8 cellular contexts compared by ENCODE assay signal in the genomic region with DNA sequence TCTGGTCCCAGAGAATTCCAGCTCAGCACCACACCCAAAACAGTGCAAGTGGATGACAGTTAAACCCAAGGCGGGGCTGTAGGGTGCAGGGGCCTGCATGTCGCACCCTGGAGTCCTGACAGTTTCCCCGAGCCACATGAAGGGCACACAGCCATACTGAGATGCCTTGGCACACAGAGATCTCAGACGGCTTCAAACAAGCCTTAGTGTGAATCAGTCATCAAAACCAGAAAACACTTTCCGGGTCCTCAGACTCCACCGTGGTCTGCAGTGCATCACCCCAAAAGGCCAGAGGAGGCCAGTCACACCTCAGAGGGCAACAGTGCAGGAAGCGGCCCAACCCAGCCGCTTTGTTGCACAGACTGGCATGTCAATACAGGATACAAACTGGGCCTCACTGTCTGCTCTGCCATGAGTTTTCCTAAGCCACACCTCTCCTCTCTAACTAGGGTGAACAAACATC.
A peak's percentile ranks its signal among the peaks of the same experiment; 100 is the strongest.
DNase-seq lines count a peak whose midpoint lies in the region; ATAC-seq and TF ChIP-seq lines count a peak whose summit lies in the region.

No MANE protein-coding gene starts in this region.

- H3K27ac Mint-ChIP-seq in CD4-positive, alpha-beta T cell = no peak overlapping the region
- H3K27ac Mint-ChIP-seq in activated T-helper 17 cell treated with anti-CD3 and anti-CD28 coated beads, Interleukin-2, amount 50 U/mL, for 72 hours = peak overlapping the region; percentile 98

- WGBS in liver = 39% methylated on average over 8 of the region's 8 CpGs

- H3K27ac ChIP-seq in CD4-positive, alpha-beta T cell (ENCODE audit: low read depth, low read length) = no peak overlapping the region
- H3K27ac ChIP-seq in Karpas-422 (ENCODE audit: low read length) (peak overlapping the region; percentile 90), liver (ENCODE audit: low read depth in 1 of 2, low read length in 2 of 2) (peak overlapping the region; percentile 21 to 59)

- peak; percentile 85 for ATAC-seq in CD4-positive, alpha-beta T cell (ENCODE audit: poor library complexity)
- ATAC-seq in GM19455 (IDR thresholded peaks at IDR 0.05; ENCODE audit: unreplicated experiment) (peak; percentile 26), GM19035 (IDR thresholded peaks at IDR 0.05; ENCODE audit: unreplicated experiment) (no peak), GM21360 (IDR thresholded peaks at IDR 0.05; ENCODE audit: unreplicated experiment) (no peak)
- peak; percentile 73 for ATAC-seq in activated T-helper 17 cell treated with anti-CD3 and anti-CD28 coated beads, Interleukin-2, amount 50 U/mL, for 72 hours (replicated peaks)

- H3K4me2 ChIP-seq in Karpas-422 (ENCODE audit: low read depth, low read length, poor library complexity, severe bottlenecking) = peak overlapping the region; percentile 50

- POLR2A ChIA-PET in CD4-positive, alpha-beta T cell (lab: Charles Lee) = interaction anchor here (1.6 kb wide), 1 partner anchor 14 kb away, joined by 4 read pairs; no protein-coding TSS in a partner anchor

- intact Hi-C loops in CD4-positive, alpha-beta T cell (cut with DNase I, micrococcal nuclease) = no loop called here

- H3K9ac ChIP-seq in Karpas-422 (ENCODE audit: low read length) (peak overlapping the region; percentile 66), liver (ENCODE audit: low read depth in 1 of 2, low read length in 2 of 2) (peak overlapping the region in 1 of 2 donors; percentile 15)

- H2AFZ ChIP-seq in Karpas-422 (ENCODE audit: low read length) = peak overlapping the region; percentile 11; the same call in 1 of the 2 replicates

- no peaks in the 10 kb centered on the region for H3K79me2 ChIP-seq in Karpas-422 (ENCODE audit: low read length)

- H3K36me3 ChIP-seq in Karpas-422 (ENCODE audit: insufficient read depth, low read length) (no peaks in the 10 kb centered on the region), liver (ENCODE audit: control insufficient read depth in 4 of 4, insufficient read depth in 3 of 4, low read depth in 1 of 4, low read length in 3 of 4) (no peaks in the 10 kb centered on the region)

- TF ChIP-seq CTCF in CD4-positive, alpha-beta T cell (IDR thresholded peaks at IDR 0.05) = no peak
- TF ChIP-seq CTCF in liver (IDR thresholded peaks at IDR 0.05; ENCODE audit: low read depth, low read length, missing input control) = peak; percentile 47

- peaks cover 31% of the 10 kb centered on the region for H3K4me1 Mint-ChIP-seq in CD4-positive, alpha-beta T cell (ENCODE audit: low read depth)
- peaks cover 37% of the 10 kb centered on the region for H3K4me1 Mint-ChIP-seq in activated T-helper 17 cell treated with anti-CD3 and anti-CD28 coated beads, Interleukin-2, amount 50 U/mL, for 72 hours

- no peaks in the 10 kb centered on the region for H3K9me2 ChIP-seq in Karpas-422 (replicated peaks; ENCODE audit: insufficient read depth, low read length)

- peak in 9 of 10 experiments; percentile 11 to 56 (median 38) for DNase-seq in CD4-positive, alpha-beta T cell
- DNase-seq in Karpas-422 = peak; percentile 70
- no peak for DNase-seq in kidney glomerular epithelial cell (lab: John Stamatoyannopoulos, UW)

- H3K36me3 Mint-ChIP-seq in CD4-positive, alpha-beta T cell (ENCODE audit: low read depth) = no peaks in the 10 kb centered on the region
- no peaks in the 10 kb centered on the region for H3K36me3 Mint-ChIP-seq in activated T-helper 17 cell treated with anti-CD3 and anti-CD28 coated beads, Interleukin-2, amount 50 U/mL, for 72 hours (ENCODE audit: low read depth)

- H3K4me3 Mint-ChIP-seq in CD4-positive, alpha-beta T cell = no peak overlapping the region
- H3K4me3 Mint-ChIP-seq in activated T-helper 17 cell treated with anti-CD3 and anti-CD28 coated beads, Interleukin-2, amount 50 U/mL, for 72 hours = peak overlapping the region; percentile 84

- peaks cover 68% of the 10 kb centered on the region for H3K4me1 ChIP-seq in Karpas-422 (ENCODE audit: low read length)
- H3K4me1 ChIP-seq in liver (ENCODE audit: control insufficient read depth in 4 of 4, insufficient read depth in 4 of 4, low read length in 3 of 4) = peaks cover 7 to 28% (median 17%) of the 10 kb centered on the region in 4 donors

- H3K27me3 Mint-ChIP-seq in CD4-positive, alpha-beta T cell = no peaks in the 10 kb centered on the region
- H3K27me3 Mint-ChIP-seq in activated T-helper 17 cell treated with anti-CD3 and anti-CD28 coated beads, Interleukin-2, amount 50 U/mL, for 72 hours = no peaks in the 10 kb centered on the region

- H3K9me3 Mint-ChIP-seq in CD4-positive, alpha-beta T cell = no peaks in the 10 kb centered on the region
- peaks cover 3% of the 10 kb centered on the region for H3K9me3 Mint-ChIP-seq in activated T-helper 17 cell treated with anti-CD3 and anti-CD28 coated beads, Interleukin-2, amount 50 U/mL, for 72 hours

- CTCF ChIA-PET in CD4-positive, alpha-beta T cell (lab: Charles Lee) = interaction anchor here (1.1 kb wide), 1 partner anchor 18 kb away, joined by 3 read pairs; no protein-coding TSS in a partner anchor

- H3K4me3 ChIP-seq in Karpas-422 (ENCODE audit: low read length) (no peak overlapping the region), liver (ENCODE audit: low read depth in 1 of 3, low read length in 3 of 3) (no peak overlapping the region)

- no peaks in the 10 kb centered on the region for H3K9me3 ChIP-seq in CD4-positive, alpha-beta T cell (ENCODE audit: control insufficient read depth, low read length)
- H3K9me3 ChIP-seq in Karpas-422 (ENCODE audit: low read length) (no peaks in the 10 kb centered on the region), liver (ENCODE audit: control insufficient read depth in 4 of 4, low read length in 3 of 4) (no peaks in the 10 kb centered on the region)

- no peaks in the 10 kb centered on the region for H3K27me3 ChIP-seq in CD4-positive, alpha-beta T cell (ENCODE audit: control insufficient read depth, insufficient read depth, low read length)
- H3K27me3 ChIP-seq in Karpas-422 (ENCODE audit: low read length) (no peaks in the 10 kb centered on the region), liver (ENCODE audit: control insufficient read depth in 4 of 4, insufficient read depth in 4 of 4, low read length in 3 of 4) (no peaks in the 10 kb centered on the region)

- peak; percentile 77 to 82 for TF ChIP-seq RAD21 in liver (IDR thresholded peaks at IDR 0.05)

- H4K20me1 ChIP-seq in Karpas-422 (ENCODE audit: insufficient read depth, low read depth, low read length) = no peaks in the 10 kb centered on the region

TF ChIP-seq in liver, 16 proteins besides CTCF, POLR2A, EP300 and RAD21 (continues in another document):
- TF ChIP-seq NR2F2 (IDR thresholded peaks at IDR 0.05) (no peak), GABPA (IDR thresholded peaks at IDR 0.05 in 1 of 2, conservative IDR thresholded peaks at IDR 0.05 in 1 of 2) (no peak), FOXA2 (IDR thresholded peaks at IDR 0.05) (peak; percentile 82), TAF1 (conservative IDR thresholded peaks at IDR 0.05) (peak; percentile 66), HNF4G (IDR thresholded peaks at IDR 0.05) (no peak), RXRA (IDR thresholded peaks at IDR 0.05) (peak; percentile 53 to 60), SP1 (IDR thresholded peaks at IDR 0.05) (peak; percentile 52), JUND (IDR thresholded peaks at IDR 0.05) (peak in 1 of 2 donors; percentile 8), EGR1 (IDR thresholded peaks at IDR 0.05; ENCODE audit: low read depth in 2 of 2) (peak in 1 of 2 donors; percentile 45), YY1 (IDR thresholded peaks at IDR 0.05) (peak; percentile 58), HNF4A (conservative IDR thresholded peaks at IDR 0.05) (peak; percentile 42 to 52)
- TF ChIP-seq, protein P1, sequence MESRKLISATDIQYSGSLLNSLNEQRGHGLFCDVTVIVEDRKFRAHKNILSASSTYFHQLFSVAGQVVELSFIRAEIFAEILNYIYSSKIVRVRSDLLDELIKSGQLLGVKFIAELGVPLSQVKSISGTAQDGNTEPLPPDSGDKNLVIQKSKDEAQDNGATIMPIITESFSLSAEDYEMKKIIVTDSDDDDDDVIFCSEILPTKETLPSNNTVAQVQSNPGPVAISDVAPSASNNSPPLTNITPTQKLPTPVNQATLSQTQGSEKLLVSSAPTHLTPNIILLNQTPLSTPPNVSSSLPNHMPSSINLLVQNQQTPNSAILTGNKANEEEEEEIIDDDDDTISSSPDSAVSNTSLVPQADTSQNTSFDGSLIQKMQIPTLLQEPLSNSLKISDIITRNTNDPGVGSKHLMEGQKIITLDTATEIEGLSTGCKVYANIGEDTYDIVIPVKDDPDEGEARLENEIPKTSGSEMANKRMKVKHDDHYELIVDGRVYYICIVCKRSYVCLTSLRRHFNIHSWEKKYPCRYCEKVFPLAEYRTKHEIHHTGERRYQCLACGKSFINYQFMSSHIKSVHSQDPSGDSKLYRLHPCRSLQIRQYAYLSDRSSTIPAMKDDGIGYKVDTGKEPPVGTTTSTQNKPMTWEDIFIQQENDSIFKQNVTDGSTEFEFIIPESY (IDR thresholded peaks at IDR 0.05) = no peak
- TF ChIP-seq, protein P2, sequence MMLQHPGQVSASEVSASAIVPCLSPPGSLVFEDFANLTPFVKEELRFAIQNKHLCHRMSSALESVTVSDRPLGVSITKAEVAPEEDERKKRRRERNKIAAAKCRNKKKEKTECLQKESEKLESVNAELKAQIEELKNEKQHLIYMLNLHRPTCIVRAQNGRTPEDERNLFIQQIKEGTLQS (IDR thresholded peaks at IDR 0.05) = no peak
- TF ChIP-seq, protein P3, sequence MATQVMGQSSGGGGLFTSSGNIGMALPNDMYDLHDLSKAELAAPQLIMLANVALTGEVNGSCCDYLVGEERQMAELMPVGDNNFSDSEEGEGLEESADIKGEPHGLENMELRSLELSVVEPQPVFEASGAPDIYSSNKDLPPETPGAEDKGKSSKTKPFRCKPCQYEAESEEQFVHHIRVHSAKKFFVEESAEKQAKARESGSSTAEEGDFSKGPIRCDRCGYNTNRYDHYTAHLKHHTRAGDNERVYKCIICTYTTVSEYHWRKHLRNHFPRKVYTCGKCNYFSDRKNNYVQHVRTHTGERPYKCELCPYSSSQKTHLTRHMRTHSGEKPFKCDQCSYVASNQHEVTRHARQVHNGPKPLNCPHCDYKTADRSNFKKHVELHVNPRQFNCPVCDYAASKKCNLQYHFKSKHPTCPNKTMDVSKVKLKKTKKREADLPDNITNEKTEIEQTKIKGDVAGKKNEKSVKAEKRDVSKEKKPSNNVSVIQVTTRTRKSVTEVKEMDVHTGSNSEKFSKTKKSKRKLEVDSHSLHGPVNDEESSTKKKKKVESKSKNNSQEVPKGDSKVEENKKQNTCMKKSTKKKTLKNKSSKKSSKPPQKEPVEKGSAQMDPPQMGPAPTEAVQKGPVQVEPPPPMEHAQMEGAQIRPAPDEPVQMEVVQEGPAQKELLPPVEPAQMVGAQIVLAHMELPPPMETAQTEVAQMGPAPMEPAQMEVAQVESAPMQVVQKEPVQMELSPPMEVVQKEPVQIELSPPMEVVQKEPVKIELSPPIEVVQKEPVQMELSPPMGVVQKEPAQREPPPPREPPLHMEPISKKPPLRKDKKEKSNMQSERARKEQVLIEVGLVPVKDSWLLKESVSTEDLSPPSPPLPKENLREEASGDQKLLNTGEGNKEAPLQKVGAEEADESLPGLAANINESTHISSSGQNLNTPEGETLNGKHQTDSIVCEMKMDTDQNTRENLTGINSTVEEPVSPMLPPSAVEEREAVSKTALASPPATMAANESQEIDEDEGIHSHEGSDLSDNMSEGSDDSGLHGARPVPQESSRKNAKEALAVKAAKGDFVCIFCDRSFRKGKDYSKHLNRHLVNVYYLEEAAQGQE (IDR thresholded peaks at IDR 0.05) = peak; percentile 26

Comparison
In these comparisons a context has a peak if more than half of its experiments do, and no peak if none do; other contexts are left out.
1. ATAC-seq: peak in CD4-positive, alpha-beta T cell (single experiment), GM19455 (single experiment) and activated T-helper 17 cell treated with anti-CD3 and anti-CD28 coated beads, Interleukin-2, amount 50 U/mL, for 72 hours (single experiment); none in GM19035 (single experiment) and GM21360 (single experiment).